Comparison of ENCODE assay signal across 11 cellular contexts in genomic region chr14:103091883-103092222, GRCh38. TPM values are rescaled to one million over a fixed set of nuclear protein-coding genes. Genes with fewer than 3 reads are reported as not detected.
DNase-seq lines count a peak whose midpoint lies in the region; ATAC-seq, FAIRE-seq and TF ChIP-seq lines count a peak whose summit lies in the region.
"Had no signal": no experiment of that assay in that cellular context is flagged by ENCODE, and none has a peak within 500 bp of the region (broad histone marks: within the 10 kb centered on the region; RNA-seq: fewer than 3 reads in every experiment).

No MANE protein-coding gene starts in this region.

- peak overlapping the region; percentile 35 for H3K4me3 Mint-ChIP-seq in natural killer cell
- H3K4me3 Mint-ChIP-seq in natural killer cell treated with Interleukin-12 subunit alpha and Interleukin-12 subunit beta and Interleukin-15 and Interleukin-18, amount 100 ng/mL, for 72 hours: no peak overlapping the region
- H3K4me3 Mint-ChIP-seq: neural crest cell; T-helper 1 cell treated with Interleukin-12 subunit alpha and Interleukin-12 subunit beta and Interleukin-4 antibody, amounts not matched to agents 30 μg/mL and 1 μg/mL, for 36 hours had no signal

- H3K27ac Mint-ChIP-seq in natural killer cell: no peak overlapping the region
- no peak overlapping the region for H3K27ac Mint-ChIP-seq in natural killer cell treated with Interleukin-12 subunit alpha and Interleukin-12 subunit beta and Interleukin-15 and Interleukin-18, amount 100 ng/mL, for 72 hours
- H3K27ac Mint-ChIP-seq: T-helper 1 cell treated with Interleukin-12 subunit alpha and Interleukin-12 subunit beta and Interleukin-4 antibody, amounts not matched to agents 30 μg/mL and 1 μg/mL, for 36 hours had no signal

- no peak overlapping the region for H3K23ac ChIP-seq in mesenchymal stem cell (ENCODE audit: low read length in 2 of 2)

- no peak overlapping the region for H2AK5ac ChIP-seq in mesenchymal stem cell (ENCODE audit: low read length, severe bottlenecking)

- no peak for FAIRE-seq in K562 (lab: Jason Lieb, UNC)

- H3K9me3 Mint-ChIP-seq in natural killer cell: no peaks in the 10 kb centered on the region
- H3K9me3 Mint-ChIP-seq in natural killer cell treated with Interleukin-12 subunit alpha and Interleukin-12 subunit beta and Interleukin-15 and Interleukin-18, amount 100 ng/mL, for 72 hours: no peaks in the 10 kb centered on the region
- H3K9me3 Mint-ChIP-seq: neural crest cell; T-helper 1 cell treated with Interleukin-12 subunit alpha and Interleukin-12 subunit beta and Interleukin-4 antibody, amounts not matched to agents 30 μg/mL and 1 μg/mL, for 36 hours had no signal

- H2BK5ac ChIP-seq in mesenchymal stem cell (ENCODE audit: low read depth, low read length, poor library complexity, severe bottlenecking): no peak overlapping the region

- no peaks in the 10 kb centered on the region for H3K9me3 ChIP-seq in K562 (replicated peaks; ENCODE audit: control insufficient read depth, insufficient read depth, low read depth, low read length)
- no peaks in the 10 kb centered on the region for H3K9me3 ChIP-seq in mesenchymal stem cell (ENCODE audit: control insufficient read depth, low read length)
- no peaks in the 10 kb centered on the region for H3K9me3 ChIP-seq in vagina
- H3K9me3 ChIP-seq: body of pancreas had no signal

- no peak overlapping the region for H2BK120ac ChIP-seq in mesenchymal stem cell (ENCODE audit: low read depth, low read length)

- H3K4me1 ChIP-seq in K562 (replicated peaks in 1 of 2; ENCODE audit: control insufficient read depth in 2 of 2, insufficient read depth in 2 of 2, low read length in 2 of 2) (peaks cover 8 to 74% of the 10 kb centered on the region in 2 experiments; a peak in 4 of 5 replicates), mesenchymal stem cell (ENCODE audit: control insufficient read depth, insufficient read depth, low read depth, low read length) (peaks cover 15% of the 10 kb centered on the region), vagina (peaks cover 24% of the 10 kb centered on the region)

- intact Hi-C loops in natural killer cell (cut with micrococcal nuclease): loop anchor here (5.0 to 10.0 kb wide), 2 partner anchors 315 to 397 kb away; partner anchors contain the start of gene TRAF3
- intact Hi-C loops in K562 (cut with micrococcal nuclease): no loop called here
- intact Hi-C loops in vagina (cut with DNase I): no loop called here

- TF ChIP-seq EP300 in K562 (IDR thresholded peaks at IDR 0.05; ENCODE audit: low read length): no peak

- no peak for TF ChIP-seq RAD21 in K562 (CRISPR knock-in tag; conservative IDR thresholded peaks at IDR 0.05 in 1 of 2, IDR thresholded peaks at IDR 0.05 in 1 of 2)

- H2BK12ac ChIP-seq in mesenchymal stem cell (ENCODE audit: low read length in 2 of 2): no peak overlapping the region

- H2AFZ ChIP-seq in K562 (ENCODE audit: low read depth, low read length): peak overlapping the region; percentile 92
- no peak overlapping the region for H2AFZ ChIP-seq in mesenchymal stem cell (ENCODE audit: low read depth, low read length)

- H3K79me1 ChIP-seq in mesenchymal stem cell (replicated peaks; ENCODE audit: low read length, poor library complexity, severe bottlenecking): no peaks in the 10 kb centered on the region

- no peak for TF ChIP-seq CTCF in natural killer cell (IDR thresholded peaks at IDR 0.05)
- no peak for TF ChIP-seq CTCF in K562 (IDR thresholded peaks at IDR 0.05 in 2 of 3, conservative IDR thresholded peaks at IDR 0.05 in 1 of 3; ENCODE audit: insufficient read depth in 2 of 3, low read depth in 1 of 3, low read length in 3 of 3)
- TF ChIP-seq CTCF in vagina (IDR thresholded peaks at IDR 0.05): no peak

- CTCF ChIA-PET in K562 (lab: Yijun Ruan, JAX; ENCODE audit: low intra/inter-chr PET ratio): no interaction called here

- H3K14ac ChIP-seq in mesenchymal stem cell (ENCODE audit: low read length in 2 of 2): no peak overlapping the region

- H3K27ac ChIP-seq in K562 (ENCODE audit: extremely low read depth, low read depth, low read length) (peak overlapping the region; percentile 56), mesenchymal stem cell (ENCODE audit: low read length, poor library complexity, severe bottlenecking) (no peak overlapping the region), vagina (peak overlapping the region; percentile 74)

- H3K27me3 ChIP-seq in K562 (ENCODE audit: control insufficient read depth in 2 of 2, insufficient read depth in 2 of 2, low read length in 2 of 2) (no peaks in the 10 kb centered on the region), mesenchymal stem cell (ENCODE audit: control insufficient read depth in 1 of 2, insufficient read depth in 1 of 2, low read length in 2 of 2) (peaks cover 9 to 18% of the 10 kb centered on the region in 2 experiments), vagina (no peaks in the 10 kb centered on the region)
- H3K27me3 ChIP-seq: body of pancreas had no signal

- no peaks in the 10 kb centered on the region for H3K79me2 ChIP-seq in K562 (ENCODE audit: control insufficient read depth, insufficient read depth, low read length)

- H3K4me3 ChIP-seq in K562: peak overlapping the region; percentile 35
- peak overlapping the region; percentile 47 to 59 for H3K4me3 ChIP-seq in mesenchymal stem cell (ENCODE audit: insufficient read depth in 1 of 2, low read depth in 1 of 2, low read length in 2 of 2)
- H3K4me3 ChIP-seq in vagina: peak overlapping the region; percentile 45 to 68

- BruUV-seq in K562 (replicated peaks; lab: Mats Ljungman, UMichigan): no TSS peak

- no peak overlapping the region for H4K91ac ChIP-seq in mesenchymal stem cell (ENCODE audit: low read length)

- no peaks in the 10 kb centered on the region for H4K20me1 ChIP-seq in K562 (replicated peaks; ENCODE audit: control insufficient read depth, insufficient read depth, low read length)

- H3K9ac ChIP-seq in K562 (ENCODE audit: insufficient read depth in 1 of 2, low read depth in 2 of 2, low read length in 2 of 2): peak overlapping the region; percentile 56 to 86
- peak overlapping the region; percentile 73 for H3K9ac ChIP-seq in mesenchymal stem cell (ENCODE audit: low read length)

- TF ChIP-seq POLR2A in K562 (conservative IDR thresholded peaks at IDR 0.05): no peak
- no peak for TF ChIP-seq POLR2A in vagina (IDR thresholded peaks at IDR 0.05)

- no peaks in the 10 kb centered on the region for H3K9me1 ChIP-seq in K562 (ENCODE audit: control insufficient read depth, insufficient read depth, low read length)

- H3K36me3 Mint-ChIP-seq in natural killer cell: no peaks in the 10 kb centered on the region
- no peaks in the 10 kb centered on the region for H3K36me3 Mint-ChIP-seq in natural killer cell treated with Interleukin-12 subunit alpha and Interleukin-12 subunit beta and Interleukin-15 and Interleukin-18, amount 100 ng/mL, for 72 hours

- peak overlapping the region; percentile 59 for H4K8ac ChIP-seq in mesenchymal stem cell (ENCODE audit: low read length)

- in situ Hi-C loops in K562 (cut with MboI): no loop called here

- H3K4me2 ChIP-seq in K562 (ENCODE audit: insufficient read depth, low read length) (peak overlapping the region; percentile 58), mesenchymal stem cell (ENCODE audit: low read length, poor library complexity, severe bottlenecking) (peak overlapping the region; percentile 65)

- no peaks in the 10 kb centered on the region for H3K27me3 Mint-ChIP-seq in natural killer cell (ENCODE audit: low read depth in 2 of 2)
- peaks cover 0 to 5% of the 10 kb centered on the region in 2 donors for H3K27me3 Mint-ChIP-seq in natural killer cell treated with Interleukin-12 subunit alpha and Interleukin-12 subunit beta and Interleukin-15 and Interleukin-18, amount 100 ng/mL, for 72 hours

- POLR2A ChIA-PET in K562 (lab: Yijun Ruan, JAX): no interaction called here

- ATAC-seq in natural killer cell: no peak
- no peak for ATAC-seq in natural killer cell treated with Interleukin-12 subunit alpha and Interleukin-12 subunit beta and Interleukin-15 and Interleukin-18, amount 100 ng/mL, for 72 hours
- ATAC-seq in K562: no peak; the same call in 2 of the 3 replicates

- WGBS in K562 (ENCODE audit: insufficient coverage, low coverage, missing lambda C conversion rate): 20% methylated on average over 6 of the region's 9 CpGs
- WGBS in mesenchymal stem cell: 66% methylated on average over 9 of the region's 9 CpGs

- no peak overlapping the region for H3K4ac ChIP-seq in mesenchymal stem cell (ENCODE audit: low read depth in 1 of 2, low read length in 2 of 2)

- H3K18ac ChIP-seq in mesenchymal stem cell (ENCODE audit: low read depth in 1 of 2, low read length in 2 of 2): peak overlapping the region; percentile 28 to 37

- peaks cover 0 to 5% of the 10 kb centered on the region in 2 donors for H3K4me1 Mint-ChIP-seq in natural killer cell
- H3K4me1 Mint-ChIP-seq in natural killer cell treated with Interleukin-12 subunit alpha and Interleukin-12 subunit beta and Interleukin-15 and Interleukin-18, amount 100 ng/mL, for 72 hours (ENCODE audit: low read depth in 2 of 2): peaks cover 3 to 5% of the 10 kb centered on the region in 2 donors

- no peaks in the 10 kb centered on the region for H3K36me3 ChIP-seq in K562 (ENCODE audit: control insufficient read depth, insufficient read depth, low read length)
- no peaks in the 10 kb centered on the region for H3K36me3 ChIP-seq in mesenchymal stem cell (ENCODE audit: control insufficient read depth in 1 of 2, insufficient read depth in 2 of 2, low read depth in 1 of 2, low read length in 2 of 2)
- no peaks in the 10 kb centered on the region for H3K36me3 ChIP-seq in vagina

- DNase-seq in natural killer cell: no peak
- DNase-seq in natural killer cell treated with Interleukin-12 subunit alpha and Interleukin-12 subunit beta and Interleukin-15 and Interleukin-18, amount 100 ng/mL, for 72 hours (ENCODE audit: low spot score): no peak
- no peak for DNase-seq in K562 (ENCODE audit: extremely low read depth in 1 of 4, low spot score in 3 of 4)
- DNase-seq in mesenchymal stem cell: no peak
- DNase-seq in vagina (ENCODE audit: extremely low spot score in 2 of 2): no peak
- no peak for DNase-seq in NCI-H2029 (lab: John Stamatoyannopoulos, UW)
- DNase-seq in NCI-H446 (lab: John Stamatoyannopoulos, UW): no peak
- DNase-seq in HuH-7.5 (ENCODE audit: low spot score): no peak

- no peak overlapping the region for H2BK15ac ChIP-seq in mesenchymal stem cell (ENCODE audit: low read depth, poor library complexity, severe bottlenecking)

RNA-seq across cellular contexts. Expression of gene EXOC3L4, which starts 2.7 kb away (rescaled TPM):
- total RNA-seq in natural killer cell (not detected), K562 (2014; rRNA removed) (3.5 and 5.6 TPM in 2 replicates), K562 (2014; rRNA removed; fragmentation: Illumina TruSeq; extraction: Trizol) (0.33 TPM in 1 of 2 replicates, not detected in the other), K562 (2015; rRNA removed; fragmentation: Illumina TruSeq; extraction: Trizol) (0.83 and 1.6 TPM in 2 replicates), K562 (2021) (5.4 and 6.7 TPM in 2 replicates), vagina (8.6 TPM)
- total RNA-seq in natural killer cell treated with Interleukin-12 subunit alpha and Interleukin-12 subunit beta and Interleukin-15 and Interleukin-18, amount 100 ng/mL, for 72 hours: not detected
- 7.7 and 24.3 TPM in 2 replicates for total RNA-seq in K562 (2011; cell fraction: chromatin; rRNA removed; ENCODE audit: low replicate concordance)
- 22.4 and 23.0 TPM in 2 replicates for total RNA-seq in K562 (2011; cell fraction: nucleolus; rRNA removed)
- total RNA-seq in K562 (2011; cell fraction: nucleoplasm; rRNA removed): 13.8 and 17.9 TPM in 2 replicates
- polyA plus RNA-seq in K562 (2011; rRNA removed) (1.1 and 2.0 TPM in 2 replicates), K562 (2014; fragmentation: Illumina TruSeq; extraction: Trizol) (0.25 and 0.97 TPM in 2 replicates), K562 (2014; fragmentation: Nextera tagmentation; extraction: Ambion mirVana) (under 1 TPM in 1 of 2 experiments, not detected in 1; 0.10 TPM), K562 (2014; rRNA removed) (6.2 and 11.7 TPM in 2 replicates)
- polyA plus RNA-seq in K562 (2011; cell fraction: cytosol; rRNA removed): 1.6 and 3.7 TPM in 2 replicates
- polyA plus RNA-seq in K562 (2011; cell fraction: nucleus; rRNA removed): 8.4 and 18.9 TPM in 2 replicates
- 1.8 and 2.2 TPM in 2 replicates for polyA plus RNA-seq in K562 (2012)
- 0.21 TPM in 1 of 2 replicates, not detected in the other for polyA minus RNA-seq in K562 (2011; rRNA and poly(A)+ RNA removed)
- polyA minus RNA-seq in K562 (2011; cell fraction: cytosol; rRNA and poly(A)+ RNA removed): 2.5 and 2.9 TPM in 2 replicates
- 3.1 and 5.0 TPM in 2 replicates for polyA minus RNA-seq in K562 (2011; cell fraction: nucleus; rRNA and poly(A)+ RNA removed)
- not detected for polyA plus RNA-seq in mesenchymal stem cell (2013, experiment 1 of 2)
- 0.05 TPM for polyA plus RNA-seq in mesenchymal stem cell (2013, experiment 2 of 2)
- total RNA-seq: neural crest cell had no signal

RNA-seq across cellular contexts. Expression of gene LBHD2, which starts 7.8 kb away (rescaled TPM):
- total RNA-seq in natural killer cell (not detected), K562 (2014; rRNA removed) (not detected in 2 replicates), K562 (2014; rRNA removed; fragmentation: Illumina TruSeq; extraction: Trizol) (not detected in 2 replicates), K562 (2015; rRNA removed; fragmentation: Illumina TruSeq; extraction: Trizol) (not detected in 2 replicates), K562 (2021) (not detected in 2 replicates), vagina (not detected)
- total RNA-seq in natural killer cell treated with Interleukin-12 subunit alpha and Interleukin-12 subunit beta and Interleukin-15 and Interleukin-18, amount 100 ng/mL, for 72 hours: not detected
- not detected in 2 replicates for total RNA-seq in K562 (2011; cell fraction: chromatin; rRNA removed; ENCODE audit: low replicate concordance)
- not detected in 2 replicates for total RNA-seq in K562 (2011; cell fraction: nucleolus; rRNA removed)
- not detected in 2 replicates for total RNA-seq in K562 (2011; cell fraction: nucleoplasm; rRNA removed)
- polyA plus RNA-seq in K562 (2011; rRNA removed) (not detected in 2 replicates), K562 (2014; fragmentation: Illumina TruSeq; extraction: Trizol) (not detected in 2 replicates), K562 (2014; fragmentation: Nextera tagmentation; extraction: Ambion mirVana) (not detected), K562 (2014; rRNA removed) (not detected in 2 replicates)
- polyA plus RNA-seq in K562 (2011; cell fraction: cytosol; rRNA removed): 0.30 TPM in 1 of 2 replicates, not detected in the other
- polyA plus RNA-seq in K562 (2011; cell fraction: nucleus; rRNA removed): not detected in 2 replicates
- not detected in 2 replicates for polyA plus RNA-seq in K562 (2012)
- polyA minus RNA-seq in K562 (2011; rRNA and poly(A)+ RNA removed): not detected in 2 replicates
- not detected in 2 replicates for polyA minus RNA-seq in K562 (2011; cell fraction: cytosol; rRNA and poly(A)+ RNA removed)
- polyA minus RNA-seq in K562 (2011; cell fraction: nucleus; rRNA and poly(A)+ RNA removed): not detected in 2 replicates
- polyA plus RNA-seq in mesenchymal stem cell (2013, experiment 1 of 2): not detected
- not detected for polyA plus RNA-seq in mesenchymal stem cell (2013, experiment 2 of 2)
- total RNA-seq: body of pancreas, neural crest cell had no signal

RNA-seq across cellular contexts. Expression of gene TNFAIP2, which starts 31.4 kb away (rescaled TPM):
- total RNA-seq in natural killer cell (10 to 100 TPM; 14.2 to 89.8 (median 50.1) TPM), K562 (2014; rRNA removed) (39.5 and 46.0 TPM in 2 replicates), K562 (2014; rRNA removed; fragmentation: Illumina TruSeq; extraction: Trizol) (20.8 and 23.7 TPM in 2 replicates), K562 (2015; rRNA removed; fragmentation: Illumina TruSeq; extraction: Trizol) (68.6 and 70.2 TPM in 2 replicates), K562 (2021) (52.7 and 61.2 TPM in 2 replicates), vagina (82.7 TPM)
- 1 to 10 TPM; 8.1 to 9.6 TPM for total RNA-seq in natural killer cell treated with Interleukin-12 subunit alpha and Interleukin-12 subunit beta and Interleukin-15 and Interleukin-18, amount 100 ng/mL, for 72 hours
- total RNA-seq in K562 (2011; cell fraction: chromatin; rRNA removed; ENCODE audit: low replicate concordance): 31.9 and 75.4 TPM in 2 replicates
- 55.1 and 66.9 TPM in 2 replicates for total RNA-seq in K562 (2011; cell fraction: nucleolus; rRNA removed)
- 38.6 and 39.3 TPM in 2 replicates for total RNA-seq in K562 (2011; cell fraction: nucleoplasm; rRNA removed)
- polyA plus RNA-seq in K562 (2011; rRNA removed) (22.6 and 35.4 TPM in 2 replicates), K562 (2014; fragmentation: Illumina TruSeq; extraction: Trizol) (42.7 and 59.7 TPM in 2 replicates), K562 (2014; fragmentation: Nextera tagmentation; extraction: Ambion mirVana) (10 to 100 TPM; 44.6 to 49.7 TPM), K562 (2014; rRNA removed) (47.6 and 63.5 TPM in 2 replicates)
- polyA plus RNA-seq in K562 (2011; cell fraction: cytosol; rRNA removed): 30.5 and 40.8 TPM in 2 replicates
- polyA plus RNA-seq in K562 (2011; cell fraction: nucleus; rRNA removed): 171 and 203 TPM in 2 replicates
- 33.8 and 69.4 TPM in 2 replicates for polyA plus RNA-seq in K562 (2012)
- polyA minus RNA-seq in K562 (2011; rRNA and poly(A)+ RNA removed): 8.9 and 13.3 TPM in 2 replicates
- 25.6 and 31.0 TPM in 2 replicates for polyA minus RNA-seq in K562 (2011; cell fraction: cytosol; rRNA and poly(A)+ RNA removed)
- 17.0 and 18.2 TPM in 2 replicates for polyA minus RNA-seq in K562 (2011; cell fraction: nucleus; rRNA and poly(A)+ RNA removed)
- 29.2 TPM for polyA plus RNA-seq in mesenchymal stem cell (2013, experiment 1 of 2)
- 27.7 TPM for polyA plus RNA-seq in mesenchymal stem cell (2013, experiment 2 of 2)

RNA-seq across cellular contexts. Expression of gene CDC42BPB, which starts 34.5 kb away (rescaled TPM):
- total RNA-seq in natural killer cell: 1 to 10 TPM in 2 of 3 donors, under 1 TPM in 1; 0.86 to 2.3 (median 2.0) TPM
- total RNA-seq in natural killer cell treated with Interleukin-12 subunit alpha and Interleukin-12 subunit beta and Interleukin-15 and Interleukin-18, amount 100 ng/mL, for 72 hours: 1 to 10 TPM; 2.2 to 3.6 TPM
- total RNA-seq in K562 (2011; cell fraction: chromatin; rRNA removed; ENCODE audit: low replicate concordance): 119 and 196 TPM in 2 replicates
- total RNA-seq in K562 (2011; cell fraction: nucleolus; rRNA removed): 64.6 and 73.0 TPM in 2 replicates
- 59.7 and 71.4 TPM in 2 replicates for total RNA-seq in K562 (2011; cell fraction: nucleoplasm; rRNA removed)
- total RNA-seq in K562 (2014; rRNA removed): 12.6 and 15.1 TPM in 2 replicates
- 8.8 and 9.0 TPM in 2 replicates for total RNA-seq in K562 (2014; rRNA removed; fragmentation: Illumina TruSeq; extraction: Trizol)
- 8.7 and 9.7 TPM in 2 replicates for total RNA-seq in K562 (2015; rRNA removed; fragmentation: Illumina TruSeq; extraction: Trizol)
- total RNA-seq in K562 (2021): 19.6 and 24.3 TPM in 2 replicates
- polyA plus RNA-seq in K562 (2011; rRNA removed): 19.5 and 22.9 TPM in 2 replicates
- 11.9 and 18.9 TPM in 2 replicates for polyA plus RNA-seq in K562 (2011; cell fraction: cytosol; rRNA removed)
- polyA plus RNA-seq in K562 (2011; cell fraction: nucleus; rRNA removed): 48.6 and 73.5 TPM in 2 replicates
- 17.6 and 18.7 TPM in 2 replicates for polyA plus RNA-seq in K562 (2012)
- polyA plus RNA-seq in K562 (2014; fragmentation: Illumina TruSeq; extraction: Trizol): 16.5 and 17.0 TPM in 2 replicates
- polyA plus RNA-seq in K562 (2014; fragmentation: Nextera tagmentation; extraction: Ambion mirVana): under 1 TPM; 0.07 to 0.25 TPM
- 13.9 and 15.0 TPM in 2 replicates for polyA plus RNA-seq in K562 (2014; rRNA removed)
- polyA minus RNA-seq in K562 (2011; rRNA and poly(A)+ RNA removed): 18.5 and 26.6 TPM in 2 replicates
- 21.0 and 21.4 TPM in 2 replicates for polyA minus RNA-seq in K562 (2011; cell fraction: cytosol; rRNA and poly(A)+ RNA removed)
- polyA minus RNA-seq in K562 (2011; cell fraction: nucleus; rRNA and poly(A)+ RNA removed): 22.5 and 33.5 TPM in 2 replicates
- polyA plus RNA-seq in mesenchymal stem cell (2013, experiment 1 of 2): 64.0 TPM
- polyA plus RNA-seq in mesenchymal stem cell (2013, experiment 2 of 2): 61.5 TPM
- 105 TPM for total RNA-seq in vagina
